ENCODE assay signal across 21 cellular contexts in genomic region chr5:179729727-179730126, GRCh38. TPM values are rescaled to one million over a fixed set of nuclear protein-coding genes. Genes with fewer than 3 reads are reported as not detected.
DNase-seq lines count a peak whose midpoint lies in the region; ATAC-seq and TF ChIP-seq lines count a peak whose summit lies in the region.
"Had no signal": no experiment of that assay in that cellular context is flagged by ENCODE, and none has a peak within 500 bp of the region (broad histone marks: within the 10 kb centered on the region; RNA-seq: fewer than 3 reads in every experiment).

No MANE protein-coding gene starts in this region.

- no peak for TF ChIP-seq CTCF in CD14-positive monocyte (IDR thresholded peaks at IDR 0.05)
- no peak for TF ChIP-seq CTCF in natural killer cell (IDR thresholded peaks at IDR 0.05)
- no peak for TF ChIP-seq CTCF in foreskin keratinocyte (conservative IDR thresholded peaks at IDR 0.05)

- peaks cover 73% of the 10 kb centered on the region for H3F3A ChIP-seq in GM23248 (ENCODE audit: insufficient read depth)

- 81 to 83% methylated on average over 3 of the region's 3 CpGs for WGBS in GM23248 (ENCODE audit: low coverage in 1 of 2, low lambda C conversion rate in 2 of 2, missing lambda C conversion rate in 2 of 2), 2 experiments

- H3K36me3 Mint-ChIP-seq in CD14-positive monocyte: peaks cover 47 to 65% of the 10 kb centered on the region in 2 donors
- peaks cover 50% of the 10 kb centered on the region for H3K36me3 Mint-ChIP-seq in activated CD4-positive, alpha-beta memory T cell treated with anti-CD3 and anti-CD28 coated beads for 36 hours
- H3K36me3 Mint-ChIP-seq in natural killer cell: peaks cover 28% of the 10 kb centered on the region

- DNase-seq in CD14-positive monocyte (ENCODE audit: low spot score) (no peak), GM23248 (no peak), natural killer cell (no peak), ecto neural progenitor cell (ENCODE audit: low spot score) (no peak), amniotic stem cell (lab: John Stamatoyannopoulos, UW) (no peak), foreskin keratinocyte (no peak)
- DNase-seq in activated CD4-positive, alpha-beta memory T cell treated with anti-CD3 and anti-CD28 coated beads for 36 hours: no peak
- DNase-seq: activated CD4-positive, alpha-beta T cell treated with anti-CD3 and anti-CD28 coated beads for 48 hours; activated naive CD4-positive, alpha-beta T cell treated with anti-CD3 and anti-CD28 coated beads, Interleukin-2, amount 50 U/mL, for 16 hours; brain microvascular endothelial cell; DMS79; H9; left lung; NCI-H1417 treated with DMSO at 0.1 percent for 48 hours; NCI-H526 treated with DMSO at 0.1 percent for 48 hours; stimulated activated CD4-positive, alpha-beta T cell treated with anti-CD3 and anti-CD28 coated beads, Interleukin-4, amount 100 ng/mL, for 1 hour; stomach had no signal

- H3K4me1 ChIP-seq in GM23248 (ENCODE audit: insufficient read depth): peaks cover 12% of the 10 kb centered on the region
- H3K4me1 ChIP-seq in foreskin keratinocyte: peaks cover 6% of the 10 kb centered on the region

- peaks cover 36% of the 10 kb centered on the region for H3K79me2 ChIP-seq in GM23248 (ENCODE audit: insufficient read depth)

- no peaks in the 10 kb centered on the region for H3K9me2 ChIP-seq in GM23248 (ENCODE audit: insufficient read depth)

- H4K20me1 ChIP-seq in GM23248 (ENCODE audit: insufficient read depth): peaks cover 4% of the 10 kb centered on the region; the same call in 1 of the 2 replicates

- H3K9ac ChIP-seq in GM23248: no peak overlapping the region

- in situ Hi-C loops in GM23248 (cut with MboI): no loop called here

- CTCF ChIA-PET in activated CD4-positive, alpha-beta memory T cell treated with anti-CD3 and anti-CD28 coated beads for 36 hours (lab: Charles Lee): interaction anchor here (0.9 to 1.2 kb wide), 3 partner anchors 9 to 50 kb away, joined by 3 read pairs; no protein-coding TSS in a partner anchor

- no peak overlapping the region for H3K4me3 ChIP-seq in GM23248
- H3K4me3 ChIP-seq: coronary artery, left lung, stomach had no signal

- POLR2A ChIA-PET in activated CD4-positive, alpha-beta memory T cell treated with anti-CD3 and anti-CD28 coated beads for 36 hours (lab: Charles Lee): interaction anchor here (0.5 to 4.5 kb wide), 3 partner anchors 11 to 106 kb away, joined by 4 to 28 read pairs (median 4); partner anchors contain the start of gene HNRNPH1

- no peaks in the 10 kb centered on the region for H3K9me3 ChIP-seq in GM23248 (ENCODE audit: low read depth)
- H3K9me3 ChIP-seq: left lung, stomach had no signal

- H3K27me3 ChIP-seq in GM23248 (replicated peaks; ENCODE audit: insufficient read depth) (no peaks in the 10 kb centered on the region), foreskin keratinocyte (no peaks in the 10 kb centered on the region)
- H3K27me3 ChIP-seq: brain microvascular endothelial cell, left lung, stomach had no signal

- no peak overlapping the region for H3K4me2 ChIP-seq in GM23248 (ENCODE audit: unreplicated experiment)

- H3K4me3 Mint-ChIP-seq in CD14-positive monocyte (no peak overlapping the region), natural killer cell (no peak overlapping the region)
- no peak overlapping the region for H3K4me3 Mint-ChIP-seq in activated CD4-positive, alpha-beta memory T cell treated with anti-CD3 and anti-CD28 coated beads for 36 hours
- H3K4me3 Mint-ChIP-seq: H9, type B pancreatic cell had no signal

- H2AFZ ChIP-seq in GM23248: no peak overlapping the region

- intact Hi-C loops in CD14-positive monocyte (cut with micrococcal nuclease) (loop anchor here in 1 of 2 donors (10.0 kb wide), 1 partner anchor 65 kb away; the partner anchor contains the start of gene LTC4S), natural killer cell (cut with micrococcal nuclease) (loop anchor here (10.0 kb wide), 2 partner anchors 105 to 175 kb away; partner anchors contain the start of genes HNRNPH1 and RUFY1)
- intact Hi-C loops in activated CD4-positive, alpha-beta memory T cell treated with anti-CD3 and anti-CD28 coated beads for 36 hours (cut with micrococcal nuclease): no loop called here

- H3K36me3 ChIP-seq in GM23248 (ENCODE audit: low read depth): peaks cover 57% of the 10 kb centered on the region

- H3K27ac Mint-ChIP-seq in CD14-positive monocyte: peak overlapping the region in 6 of 7 donors; percentile 11 to 95 (median 41)
- peak overlapping the region; percentile 30 for H3K27ac Mint-ChIP-seq in activated CD4-positive, alpha-beta memory T cell treated with anti-CD3 and anti-CD28 coated beads for 36 hours
- H3K27ac Mint-ChIP-seq in natural killer cell: peak overlapping the region; percentile 11 to 50
- H3K27ac Mint-ChIP-seq: type B pancreatic cell had no signal

- H3K9me3 Mint-ChIP-seq in CD14-positive monocyte: peaks cover 0 to 2% (median 0%) of the 10 kb centered on the region in 7 donors
- H3K9me3 Mint-ChIP-seq in activated CD4-positive, alpha-beta memory T cell treated with anti-CD3 and anti-CD28 coated beads for 36 hours: no peaks in the 10 kb centered on the region
- no peaks in the 10 kb centered on the region for H3K9me3 Mint-ChIP-seq in natural killer cell
- H3K9me3 Mint-ChIP-seq: H9, type B pancreatic cell had no signal

- H3K4me1 Mint-ChIP-seq in CD14-positive monocyte (peaks cover 52% of the 10 kb centered on the region), natural killer cell (peaks cover 22 to 30% of the 10 kb centered on the region in 2 donors)
- peaks cover 23% of the 10 kb centered on the region for H3K4me1 Mint-ChIP-seq in activated CD4-positive, alpha-beta memory T cell treated with anti-CD3 and anti-CD28 coated beads for 36 hours (ENCODE audit: low read depth)

- peak overlapping the region; percentile 82; the same call in 1 of the 2 replicates for H3K27ac ChIP-seq in GM23248
- H3K27ac ChIP-seq in foreskin keratinocyte: no peak overlapping the region
- H3K27ac ChIP-seq: brain microvascular endothelial cell, coronary artery, stomach had no signal

- H3K27me3 Mint-ChIP-seq in CD14-positive monocyte (ENCODE audit: low read depth in 3 of 3): peaks cover 0 to 2% (median 0%) of the 10 kb centered on the region in 3 donors
- H3K27me3 Mint-ChIP-seq in activated CD4-positive, alpha-beta memory T cell treated with anti-CD3 and anti-CD28 coated beads for 36 hours: no peaks in the 10 kb centered on the region
- H3K27me3 Mint-ChIP-seq in natural killer cell (ENCODE audit: low read depth in 2 of 2): no peaks in the 10 kb centered on the region
- H3K27me3 Mint-ChIP-seq: type B pancreatic cell had no signal

- ATAC-seq in natural killer cell (no peak), foreskin keratinocyte (no peak)
- ATAC-seq: left lung had no signal

RNA-seq across cellular contexts. Expression of gene MAML1, which starts 2.9 kb away (rescaled TPM):
- polyA plus RNA-seq in CD14-positive monocyte (1 to 10 TPM; 2.2 to 2.7 TPM), GM23248 (2016; fragmentation: Nextera tagmentation; extraction: Ambion mirVana) (5.8 and 6.3 TPM in 2 replicates), foreskin keratinocyte (5.6 and 7.3 TPM in 2 replicates)
- total RNA-seq in GM23248 (2014; rRNA removed; shearing (Covaris generic)): 8.0 and 9.5 TPM in 2 replicates
- 10 to 100 TPM; 20.3 to 22.2 TPM for total RNA-seq in activated CD4-positive, alpha-beta memory T cell treated with anti-CD3 and anti-CD28 coated beads for 36 hours
- total RNA-seq in natural killer cell (10 to 100 TPM; 28.8 to 45.4 (median 37.6) TPM), foreskin keratinocyte (16.0 and 16.2 TPM in 2 replicates)

RNA-seq across cellular contexts. Expression of gene CANX, which starts 31.0 kb away (rescaled TPM):
- 100 to 1,000 TPM; 259 to 368 TPM for polyA plus RNA-seq in CD14-positive monocyte
- total RNA-seq in GM23248 (2014; rRNA removed; shearing (Covaris generic)): 466 and 488 TPM in 2 replicates
- polyA plus RNA-seq in GM23248 (2016; fragmentation: Nextera tagmentation; extraction: Ambion mirVana): 332 and 338 TPM in 2 replicates
- 100 to 1,000 TPM; 531 to 534 TPM for total RNA-seq in activated CD4-positive, alpha-beta memory T cell treated with anti-CD3 and anti-CD28 coated beads for 36 hours
- 100 to 1,000 TPM; 233 to 291 (median 260) TPM for total RNA-seq in natural killer cell
- total RNA-seq in foreskin keratinocyte: 419 and 450 TPM in 2 replicates
- 119 and 139 TPM in 2 replicates for polyA plus RNA-seq in foreskin keratinocyte

RNA-seq across cellular contexts. Expression of gene CBY3, which starts 48.9 kb away (rescaled TPM):
- polyA plus RNA-seq in CD14-positive monocyte: not detected
- not detected in 2 replicates for total RNA-seq in GM23248 (2014; rRNA removed; shearing (Covaris generic))
- 0.43 and 0.60 TPM in 2 replicates for polyA plus RNA-seq in GM23248 (2016; fragmentation: Nextera tagmentation; extraction: Ambion mirVana)
- total RNA-seq in activated CD4-positive, alpha-beta memory T cell treated with anti-CD3 and anti-CD28 coated beads for 36 hours: under 1 TPM; 0.61 to 0.67 TPM
- not detected for total RNA-seq in natural killer cell
- total RNA-seq in foreskin keratinocyte: not detected in 2 replicates
- not detected in 2 replicates for polyA plus RNA-seq in foreskin keratinocyte
- total RNA-seq: fibroblast of lung, left lung, LHCN-M2, stomach had no signal
- polyA plus RNA-seq: fibroblast of lung had no signal
